Comparison of ENCODE assay signal across 8 cellular contexts in the genomic region with DNA sequence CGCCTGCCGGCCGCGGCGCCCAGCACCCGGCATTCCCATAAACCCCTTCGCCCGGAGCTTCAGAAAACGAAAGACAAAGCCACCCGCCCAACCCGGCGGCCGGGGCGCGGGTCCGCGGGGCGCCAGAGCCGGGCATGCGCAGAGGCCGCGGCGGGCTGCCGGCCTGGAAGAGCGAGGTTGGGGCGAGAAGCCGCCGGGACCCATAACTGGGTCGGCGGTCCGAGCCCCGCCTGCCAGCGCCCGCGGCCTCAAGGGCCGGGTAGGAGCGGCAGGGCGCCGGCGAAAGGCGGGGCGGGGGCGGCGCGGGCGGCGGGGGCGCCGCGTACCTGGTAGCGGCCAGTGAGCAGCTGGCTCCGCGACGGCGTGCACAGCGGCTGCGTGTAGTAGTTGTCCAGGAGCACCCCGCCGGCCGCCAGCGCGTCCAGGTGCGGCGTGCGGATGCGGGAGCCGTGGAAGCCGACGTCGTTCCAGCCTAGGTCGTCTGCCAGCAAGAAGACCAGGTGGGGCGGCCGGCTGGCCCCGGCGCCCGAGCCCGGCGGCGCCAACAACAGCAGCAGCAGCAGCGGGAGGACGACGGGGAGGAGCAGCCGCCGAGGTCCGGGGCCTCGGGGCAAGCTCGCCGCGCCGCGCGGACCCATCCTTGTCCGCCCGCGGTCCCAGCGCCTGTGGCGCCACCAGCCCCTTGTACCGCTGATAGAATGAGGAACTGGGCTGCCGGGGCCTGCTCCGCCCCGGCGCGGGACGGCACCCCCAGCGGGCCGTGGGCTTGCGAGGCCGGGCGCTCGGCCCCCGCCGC. TPM values are rescaled to one million over a fixed set of nuclear protein-coding genes. Genes with fewer than 3 reads are reported as not detected.
DNase-seq lines count a peak whose midpoint lies in the region; ATAC-seq and TF ChIP-seq lines count a peak whose summit lies in the region.

A gene (minus strand): TSS at position 700 of the 796 bp plus-strand sequence. CDS start 62 bp downstream, at position 638.

- H3K27ac ChIP-seq in AG04450 (ENCODE audit: low read depth, low read length) = peak within 1 kb of the TSS; percentile 73
- peak within 1 kb of the TSS; percentile 88 for H3K27ac ChIP-seq in caudate nucleus (ENCODE audit: low read depth, low read length)

- peak within 1 kb of the TSS; percentile 73 for H3K4me3 ChIP-seq in AG04450 (ENCODE audit: low read depth, low read length)

- DNase-seq in AG04450 (ENCODE audit: low read depth, low spot score) (peak; percentile 33), NCI-H2227 (lab: John Stamatoyannopoulos, UW; ENCODE audit: unreplicated experiment) (peak; percentile 86), activated B cell treated with CpG ODN at 0.5 μM for 24 hours (peak; percentile 83), caudate nucleus (lab: John Stamatoyannopoulos, UW) (peak in 60 of 61 donors; percentile 21 to 90 (median 82)), inferior parietal cortex (ENCODE audit: extremely low spot score) (peak; percentile 77)
- peak; percentile 74 for DNase-seq in stimulated activated CD4-positive, alpha-beta T cell treated with anti-CD3 and anti-CD28 coated beads, Interleukin-12 subunit alpha, Interleukin-12 subunit beta, amount 100 ng/mL, for 4 hours

- H3K27ac Mint-ChIP-seq in activated B cell treated with CpG ODN at 0.5 μM for 24 hours = peak within 1 kb of the TSS; percentile 96

- peak; percentile 64 for ATAC-seq in GM18907 (IDR thresholded peaks at IDR 0.05; ENCODE audit: unreplicated experiment)
- peak; percentile 41 for ATAC-seq in HG03139 (IDR thresholded peaks at IDR 0.05; ENCODE audit: unreplicated experiment)
- ATAC-seq in activated B cell treated with CpG ODN at 0.5 μM for 24 hours (ENCODE audit: low read depth) = peak; percentile 66

- TF ChIP-seq CTCF in AG04450 (IDR thresholded peaks at IDR 0.05; ENCODE audit: low read depth, low read length) = peak; percentile 54
- TF ChIP-seq CTCF in activated B cell treated with CpG ODN at 0.5 μM for 24 hours (IDR thresholded peaks at IDR 0.05) = no peak

- peaks cover 7% of the 10 kb centered on the region for H3K36me3 Mint-ChIP-seq in activated B cell treated with CpG ODN at 0.5 μM for 24 hours (ENCODE audit: low read depth)

- H3K4me1 Mint-ChIP-seq in activated B cell treated with CpG ODN at 0.5 μM for 24 hours = peaks cover 44% of the 10 kb centered on the region

- peak within 1 kb of the TSS; percentile 90 for H3K4me3 Mint-ChIP-seq in activated B cell treated with CpG ODN at 0.5 μM for 24 hours

- H3K9me3 Mint-ChIP-seq in activated B cell treated with CpG ODN at 0.5 μM for 24 hours = no peaks in the 10 kb centered on the region

- intact Hi-C loops in activated B cell treated with CpG ODN at 0.5 μM for 24 hours (cut with micrococcal nuclease) = loop anchor here (1.0 to 10.0 kb wide), 19 partner anchors 36 to 1493 kb away; a partner anchor contains a TSS

- CTCF ChIA-PET in AG04450 (lab: Charles Lee) = interaction anchor here (1.0 to 2.0 kb wide), 5 partner anchors 10 to 148 kb away, joined by 3 to 11 read pairs (median 8); no protein-coding TSS in a partner anchor
- CTCF ChIA-PET in activated B cell treated with CpG ODN at 0.5 μM for 24 hours (lab: Charles Lee) = interaction anchor here (0.8 to 1.8 kb wide), 3 partner anchors 19 to 624 kb away, joined by 3 to 7 read pairs (median 4); a partner anchor contains a TSS

- H3K27me3 ChIP-seq in AG04450 (ENCODE audit: control insufficient read depth, insufficient read depth, low read length) = no peaks in the 10 kb centered on the region

- no peaks in the 10 kb centered on the region for H3K9me3 ChIP-seq in AG04450 (ENCODE audit: control insufficient read depth, insufficient read depth, low read length)

- H3K27me3 Mint-ChIP-seq in activated B cell treated with CpG ODN at 0.5 μM for 24 hours = no peaks in the 10 kb centered on the region

- POLR2A ChIA-PET in AG04450 (lab: Yijun Ruan, JAX) (interaction anchor here (0.6 to 1.6 kb wide), 11 partner anchors 18 to 797 kb away, joined by 3 to 4 read pairs (median 3); no protein-coding TSS in a partner anchor), activated B cell treated with CpG ODN at 0.5 μM for 24 hours (lab: Charles Lee) (interaction anchor here (0.5 to 3.1 kb wide), 29 partner anchors 8 to 1495 kb away, joined by 3 to 16 read pairs (median 5); a partner anchor contains a TSS)

RNA-seq across cellular contexts. Expression of the gene that starts here (rescaled TPM):
- polyA plus RNA-seq in AG04450 (2011; rRNA removed) = 21.0 and 21.7 TPM in 2 replicates
- 17.3 and 17.4 TPM in 2 replicates for polyA minus RNA-seq in AG04450 (2011; rRNA and poly(A)+ RNA removed)
- total RNA-seq in activated B cell treated with CpG ODN at 0.5 μM for 24 hours = 12.7 and 15.6 TPM in 2 replicates

Comparison
In these comparisons a context has a peak if more than half of its experiments do, and no peak if none do; other contexts are left out.
1. Peak in every context shown above with its lines: DNase-seq, ATAC-seq, H3K4me3 ChIP-seq and H3K27ac ChIP-seq.
2. DNase-seq: peak in every context shown above with its lines; median percentile 86 in NCI-H2227; 83 in activated B cell treated with CpG ODN at 0.5 μM for 24 hours; 82 in caudate nucleus; 77 in inferior parietal cortex; 74 in stimulated activated CD4-positive, alpha-beta T cell treated with anti-CD3 and anti-CD28 coated beads, Interleukin-12 subunit alpha, Interleukin-12 subunit beta, amount 100 ng/mL, for 4 hours; 33 in AG04450.